ENCODE assay signal across 9 cellular contexts in genomic region chr16:74430036-74430712, GRCh38. TPM values are rescaled to one million over a fixed set of nuclear protein-coding genes. Genes with fewer than 3 reads are reported as not detected.
DNase-seq lines count a peak whose midpoint lies in the region; ATAC-seq and TF ChIP-seq lines count a peak whose summit lies in the region.
"Not testable (repeated sequence)": the region's sequence is repeated elsewhere in the genome, so short reads cannot be mapped to it uniquely, and the experiment has no call there.
"Had no signal": no experiment of that assay in that cellular context is flagged by ENCODE, and none has a peak within 500 bp of the region (broad histone marks: within the 10 kb centered on the region; RNA-seq: fewer than 3 reads in every experiment).

No MANE protein-coding gene starts in this region.

- not testable (repeated sequence) for H3K79me2 ChIP-seq in SK-N-SH (ENCODE audit: insufficient read depth); fibroblast of lung (ENCODE audit: control insufficient read depth, insufficient read depth, low read length)

- H3K27me3 Mint-ChIP-seq in naive B cell: not testable (repeated sequence)

- not testable (repeated sequence) for H3K4me3 ChIP-seq in MG63; SK-N-SH (ENCODE audit: low read depth in 2 of 2, low read length in 1 of 2); fibroblast of lung (replicated peaks in 1 of 4; ENCODE audit: control extremely low read depth in 1 of 4, insufficient read depth in 1 of 4, low read depth in 3 of 4, low read length in 4 of 4)

- peak; percentile 68 for TF ChIP-seq RAD21 in SK-N-SH (IDR thresholded peaks at IDR 0.05; ENCODE audit: low read length)

- not testable (repeated sequence) for H3K36me3 ChIP-seq in MG63; SK-N-SH (replicated peaks in 1 of 2; ENCODE audit: control insufficient read depth in 1 of 2, insufficient read depth in 2 of 2, low read length in 1 of 2); fibroblast of lung (ENCODE audit: control insufficient read depth, insufficient read depth, low read length)

- H3K4me1 Mint-ChIP-seq in naive B cell: not testable (repeated sequence)

- H3F3A ChIP-seq in SK-N-SH (replicated peaks; ENCODE audit: insufficient read depth): not testable (repeated sequence)

- CTCF ChIA-PET in SK-N-SH (lab: Yijun Ruan, JAX): not testable (repeated sequence)

- DNase-seq in COLO668 (lab: John Stamatoyannopoulos, UW; ENCODE audit: unreplicated experiment) (peak; percentile 17), MG63 (peak; percentile 11), SK-N-SH (peak; percentile 49), fibroblast of lung (ENCODE audit: low read depth in 2 of 2) (peak in 1 of 2 donors; percentile 44), naive B cell (peak; percentile 33)
- DNase-seq in activated T-helper 9 cell treated with anti-CD3 and anti-CD28 coated beads, Interleukin-2, amount 50 U/mL, for 16 hours (ENCODE audit: low read depth): peak; percentile 15
- peak; percentile 11 to 12 for DNase-seq in stimulated activated CD8-positive, alpha-beta memory T cell treated with anti-CD3 and anti-CD28 coated beads, Interleukin-15, amount 100 ng/mL, for 48 hours (ENCODE audit: low read depth in 2 of 2)

- POLR2A ChIA-PET in SK-N-SH (lab: Yijun Ruan, JAX): not testable (repeated sequence)

- not testable (repeated sequence) for TF ChIP-seq EP300 in SK-N-SH (IDR thresholded peaks at IDR 0.05; ENCODE audit: borderline replicate concordance in 1 of 2, low read depth in 1 of 2, low read length in 1 of 2)

- H3K4me3 Mint-ChIP-seq in naive B cell: not testable (repeated sequence)

- not testable (repeated sequence) for H3K9me3 Mint-ChIP-seq in naive B cell

- H3K9me2 ChIP-seq in SK-N-SH: not testable (repeated sequence)

- not testable (repeated sequence) for H3K9ac ChIP-seq in SK-N-SH; fibroblast of lung (ENCODE audit: insufficient read depth, low read length)

- H3K27ac Mint-ChIP-seq in naive B cell: peak overlapping the region in 1 of 6 donors; percentile 78

- not testable (repeated sequence) for H3K4me2 ChIP-seq in SK-N-SH; fibroblast of lung (ENCODE audit: extremely low read depth, insufficient read depth, low read length)

- not testable (repeated sequence) for H3K36me3 Mint-ChIP-seq in naive B cell

- H3K9me3 ChIP-seq in MG63; SK-N-SH; fibroblast of lung (ENCODE audit: control insufficient read depth, insufficient read depth, low read depth, low read length): not testable (repeated sequence)

- not testable (repeated sequence) for H4K20me1 ChIP-seq in SK-N-SH (ENCODE audit: insufficient read depth); fibroblast of lung (ENCODE audit: control insufficient read depth, extremely low read depth, insufficient read depth, low read length)

- H3K27me3 ChIP-seq in MG63; SK-N-SH (ENCODE audit: insufficient read depth); fibroblast of lung (ENCODE audit: control insufficient read depth, insufficient read depth, low read length): not testable (repeated sequence)

- not testable (repeated sequence) for H3K4me1 ChIP-seq in SK-N-SH (ENCODE audit: control insufficient read depth in 1 of 2, insufficient read depth in 2 of 2, low read depth in 1 of 2, low read length in 1 of 2); fibroblast of lung (ENCODE audit: control insufficient read depth, extremely low read depth, insufficient read depth, low read length)

- TF ChIP-seq CTCF in SK-N-SH (IDR thresholded peaks at IDR 0.05): peak; percentile 91
- peak; percentile 57 to 58 for TF ChIP-seq CTCF in fibroblast of lung (conservative IDR thresholded peaks at IDR 0.05 in 1 of 2, IDR thresholded peaks at IDR 0.05 in 1 of 2; ENCODE audit: low read depth in 1 of 2, low read length in 2 of 2)

- 40% methylated on average over 12 of the region's 13 CpGs for WGBS in SK-N-SH (ENCODE audit: low lambda C conversion rate)

- H3K27ac ChIP-seq in SK-N-SH (ENCODE audit: low read depth in 2 of 2, low read length in 1 of 2); fibroblast of lung (ENCODE audit: insufficient read depth, low read length): not testable (repeated sequence)

- H2AFZ ChIP-seq in SK-N-SH (ENCODE audit: low read depth); fibroblast of lung (ENCODE audit: low read length): not testable (repeated sequence)

- ATAC-seq in GM21390 (IDR thresholded peaks at IDR 0.05; ENCODE audit: unreplicated experiment) (peak; percentile 88), naive B cell (ENCODE audit: low read depth in 2 of 2) (peak; percentile 54 to 86)

TF ChIP-seq in SK-N-SH, 30 proteins besides CTCF, POLR2A, EP300 and RAD21:
- TF ChIP-seq SMC3 (IDR thresholded peaks at IDR 0.05; ENCODE audit: low read depth, low read length): peak; percentile 42

RNA-seq across cellular contexts. Expression of gene CLEC18B, which starts 8.9 kb away (rescaled TPM):
- total RNA-seq in MG63 (2014; rRNA removed; shearing (Covaris generic); ENCODE audit: low replicate concordance): not detected in 2 replicates
- 0.10 and 0.18 TPM in 2 replicates for polyA plus RNA-seq in SK-N-SH (2012; rRNA removed)
- 0.08 TPM in 1 of 2 replicates, not detected in the other for polyA plus RNA-seq in SK-N-SH (2012; cell fraction: cytosol; rRNA removed)
- 1.6 and 2.5 TPM in 2 replicates for polyA plus RNA-seq in SK-N-SH (2012; cell fraction: nucleus; rRNA removed)
- total RNA-seq in fibroblast of lung: 0.77 and 0.83 TPM in 2 replicates
- polyA plus RNA-seq in fibroblast of lung: 0.15 TPM in 1 of 2 replicates, not detected in the other
- 0.09 TPM in 1 of 2 replicates, not detected in the other for polyA plus RNA-seq in fibroblast of lung (2012)
- not detected in 2 replicates for polyA minus RNA-seq in fibroblast of lung (ENCODE audit: low replicate concordance)
- polyA plus RNA-seq in naive B cell (ENCODE audit: low read depth in 6 of 6): not detected
- polyA plus RNA-seq: IgD-negative memory B cell had no signal

RNA-seq across cellular contexts. Expression of gene NPIPB15, which starts 54.1 kb away (rescaled TPM):
- total RNA-seq in MG63 (2014; rRNA removed; shearing (Covaris generic); ENCODE audit: low replicate concordance): 1.4 and 1.8 TPM in 2 replicates
- polyA plus RNA-seq in SK-N-SH (2012; rRNA removed): 0.52 TPM in 1 of 2 replicates, not detected in the other
- polyA plus RNA-seq in SK-N-SH (2012; cell fraction: cytosol; rRNA removed): not detected in 2 replicates
- 1.4 and 2.6 TPM in 2 replicates for polyA plus RNA-seq in SK-N-SH (2012; cell fraction: nucleus; rRNA removed)
- total RNA-seq in fibroblast of lung: 0.26 TPM in 1 of 2 replicates, not detected in the other
- polyA plus RNA-seq in fibroblast of lung: 1.9 TPM in 1 of 2 replicates, not detected in the other
- polyA plus RNA-seq in fibroblast of lung (2012): 1.4 TPM in 1 of 2 replicates, not detected in the other
- not detected in 2 replicates for polyA minus RNA-seq in fibroblast of lung (ENCODE audit: low replicate concordance)
- polyA plus RNA-seq in naive B cell (ENCODE audit: low read depth in 6 of 6): 1 to 10 TPM in 1 of 6 donors, under 1 TPM in 1, not detected in 4; 0.33 to 1.3 TPM
